Comparison of ENCODE assay signal across 1 cellular context in the genomic region with DNA sequence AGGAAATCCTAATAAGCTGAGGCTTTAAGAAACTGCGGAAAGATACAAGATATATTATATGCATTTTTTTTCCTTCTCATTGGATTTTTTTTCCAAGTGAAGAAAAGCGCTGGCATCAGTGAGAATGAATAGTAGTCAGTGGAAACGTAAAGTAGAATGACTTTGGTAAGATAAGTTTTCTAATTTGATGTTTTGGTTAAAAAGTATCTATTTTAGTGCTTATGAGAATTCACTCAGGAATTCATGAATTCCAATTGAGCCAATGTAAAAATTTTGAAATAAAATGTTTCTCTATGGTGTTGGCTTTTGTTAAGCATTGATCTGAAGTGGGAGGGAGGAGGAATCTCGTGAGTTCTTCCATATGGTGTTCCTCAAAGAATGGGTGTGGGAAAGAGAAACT.
TF ChIP-seq lines count a peak whose summit lies in the region.

No MANE protein-coding gene starts in this region.

TF ChIP-seq in IMR-90, 13 proteins besides CTCF, POLR2A, EP300 and RAD21:
- TF ChIP-seq NFE2L2 (IDR thresholded peaks at IDR 0.05; ENCODE audit: low read depth, low read length) (no peak), ELK1 (IDR thresholded peaks at IDR 0.05; ENCODE audit: borderline replicate concordance, low read depth, low read length) (no peak), CEBPB (IDR thresholded peaks at IDR 0.05; ENCODE audit: low read depth, low read length) (no peak), BHLHE40 (IDR thresholded peaks at IDR 0.05; ENCODE audit: low read depth, low read length) (no peak), USF2 (IDR thresholded peaks at IDR 0.05; ENCODE audit: low read depth, low read length) (no peak), RFX5 (IDR thresholded peaks at IDR 0.05; ENCODE audit: low read depth, low read length) (no peak), CHD1 (IDR thresholded peaks at IDR 0.05; ENCODE audit: low read depth, low read length) (no peak), MXI1 (IDR thresholded peaks at IDR 0.05; ENCODE audit: borderline replicate concordance, low read depth, low read length) (no peak), RCOR1 (IDR thresholded peaks at IDR 0.05; ENCODE audit: insufficient replicate concordance, low read length) (no peak), FOS (IDR thresholded peaks at IDR 0.05; ENCODE audit: low read depth, low read length) (no peak), MAFK (IDR thresholded peaks at IDR 0.05; ENCODE audit: low read depth, low read length) (no peak), SMC3 (IDR thresholded peaks at IDR 0.05; ENCODE audit: low read depth, low read length) (no peak), MAZ (IDR thresholded peaks at IDR 0.05; ENCODE audit: borderline replicate concordance, low read depth, low read length) (no peak)
